ENCODE assay signal across 8 cellular contexts in the genomic region with DNA sequence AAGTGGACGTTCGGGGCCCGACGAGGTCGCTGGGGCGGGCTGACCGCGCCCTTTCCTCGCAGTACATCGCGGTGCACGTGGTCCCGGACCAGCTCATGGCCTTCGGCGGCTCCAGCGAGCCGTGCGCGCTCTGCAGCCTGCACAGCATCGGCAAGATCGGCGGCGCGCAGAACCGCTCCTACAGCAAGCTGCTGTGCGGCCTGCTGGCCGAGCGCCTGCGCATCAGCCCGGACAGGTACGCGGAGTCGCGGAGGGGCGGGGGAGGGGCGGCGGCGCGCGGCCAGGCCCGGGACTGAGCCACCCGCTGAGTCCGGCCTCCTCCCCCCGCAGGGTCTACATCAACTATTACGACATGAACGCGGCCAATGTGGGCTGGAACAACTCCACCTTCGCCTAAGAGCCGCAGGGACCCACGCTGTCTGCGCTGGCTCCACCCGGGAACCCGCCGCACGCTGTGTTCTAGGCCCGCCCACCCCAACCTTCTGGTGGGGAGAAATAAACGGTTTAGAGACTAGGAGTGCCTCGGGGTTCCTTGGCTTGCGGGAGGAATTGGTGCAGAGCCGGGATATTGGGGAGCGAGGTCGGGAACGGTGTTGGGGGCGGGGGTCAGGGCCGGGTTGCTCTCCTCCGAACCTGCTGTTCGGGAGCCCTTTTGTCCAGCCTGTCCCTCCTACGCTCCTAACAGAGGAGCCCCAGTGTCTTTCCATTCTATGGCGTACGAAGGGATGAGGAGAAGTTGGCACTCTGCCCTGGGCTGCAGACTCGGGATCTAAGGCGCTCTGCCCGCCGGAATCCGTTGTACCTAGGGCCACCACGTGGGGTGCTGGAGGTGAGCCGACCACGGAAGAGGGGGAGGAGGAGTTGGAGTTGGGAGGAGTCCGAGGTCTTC. TPM values are rescaled to one million over a fixed set of nuclear protein-coding genes. Genes with fewer than 3 reads are reported as not detected.
A peak's percentile ranks its signal among the peaks of the same experiment; 100 is the strongest.
DNase-seq lines count a peak whose midpoint lies in the region; ATAC-seq and TF ChIP-seq lines count a peak whose summit lies in the region.

No MANE protein-coding gene starts in this region.

- no peaks in the 10 kb centered on the region for H3K27me3 ChIP-seq in lower lobe of right lung (ENCODE audit: low read depth)

- intact Hi-C loops in lower lobe of right lung (cut with DNase I), result no loop called here

- H3K27ac ChIP-seq in lower lobe of right lung, result peak overlapping the region; percentile 96

- peaks cover 19% of the 10 kb centered on the region for H3K4me1 ChIP-seq in lower lobe of right lung

- peaks cover 19% of the 10 kb centered on the region for H3K36me3 ChIP-seq in lower lobe of right lung

- H3K9me3 ChIP-seq in lower lobe of right lung, result no peaks in the 10 kb centered on the region

- peak overlapping the region; percentile 81 for H3K4me3 ChIP-seq in lower lobe of right lung

- peak; percentile 32 for ATAC-seq in HG03175 (IDR thresholded peaks at IDR 0.05; ENCODE audit: unreplicated experiment)
- ATAC-seq in lower lobe of right lung, result peak; percentile 76

- peak; percentile 74 for DNase-seq in NK-92 treated with Interleukin-12 subunit alpha and Interleukin-12 subunit beta, amount 100 ng/mL, for 24 hours (lab: John Stamatoyannopoulos, UW)
- no peak for DNase-seq in NK-92 (lab: John Stamatoyannopoulos, UW; ENCODE audit: unreplicated experiment)
- peak; percentile 57 for DNase-seq in NCI-H526 treated with DMSO at 0.1 percent for 48 hours (lab: John Stamatoyannopoulos, UW)
- DNase-seq in activated CD4-positive, alpha-beta T cell treated with anti-CD3 and anti-CD28 coated beads, Interleukin-2, amount 50 U/mL, for 48 hours, result peak; percentile 77 to 84
- peak; percentile 80 for DNase-seq in ecto neural progenitor cell (ENCODE audit: low spot score)
- DNase-seq in lower lobe of right lung, result peak; percentile 85
- peak; percentile 39 to 55 (median 54) for DNase-seq in stimulated activated CD4-positive, alpha-beta T cell treated with anti-CD3 and anti-CD28 coated beads, TNF-alpha, amount 100 ng/mL, for 4 hours (ENCODE audit: low read depth in 3 of 3)

- no peak for TF ChIP-seq CTCF in lower lobe of right lung (IDR thresholded peaks at IDR 0.05)

RNA-seq across cellular contexts. Expression of gene MIF, which starts 0.8 kb away (rescaled TPM):
- 231 TPM for total RNA-seq in lower lobe of right lung

RNA-seq across cellular contexts. Expression of gene SLC2A11, which starts 37.3 kb away (rescaled TPM):
- 12.7 TPM for total RNA-seq in lower lobe of right lung

RNA-seq across cellular contexts. Expression of gene DERL3, which starts 56.1 kb away (rescaled TPM):
- total RNA-seq in lower lobe of right lung, result 5.8 TPM
